ENCODE assay signal across 17 cellular contexts in genomic region chr3:12188681-12189287, GRCh38. TPM values are rescaled to one million over a fixed set of nuclear protein-coding genes. Genes with fewer than 3 reads are reported as not detected.
A peak's percentile ranks its signal among the peaks of the same experiment; 100 is the strongest.
DNase-seq lines count a peak whose midpoint lies in the region; FAIRE-seq and TF ChIP-seq lines count a peak whose summit lies in the region.
"Had no signal": no experiment of that assay in that cellular context is flagged by ENCODE, and none has a peak within 500 bp of the region (broad histone marks: within the 10 kb centered on the region; RNA-seq: fewer than 3 reads in every experiment).

No MANE protein-coding gene starts in this region.

- peaks cover 6% of the 10 kb centered on the region for H3K27me3 Mint-ChIP-seq in activated T-cell treated with anti-CD3 and anti-CD28 coated beads, Interleukin-2, amount 50 U/mL, for 24 hours
- H3K27me3 Mint-ChIP-seq: progenitor cell of endocrine pancreas had no signal

- H3K36me3 ChIP-seq in bronchial epithelial cell (ENCODE audit: control insufficient read depth, insufficient read depth, low read length) (no peaks in the 10 kb centered on the region), muscle layer of duodenum (ENCODE audit: control insufficient read depth in 1 of 2, insufficient read depth in 2 of 2, low read length in 2 of 2) (no peaks in the 10 kb centered on the region), vagina (no peaks in the 10 kb centered on the region)

- peak overlapping the region; percentile 96 for H3K27ac Mint-ChIP-seq in activated T-cell treated with anti-CD3 and anti-CD28 coated beads, Interleukin-2, amount 50 U/mL, for 24 hours
- H3K27ac Mint-ChIP-seq: progenitor cell of endocrine pancreas had no signal

- H3K4me3 Mint-ChIP-seq in activated T-cell treated with anti-CD3 and anti-CD28 coated beads, Interleukin-2, amount 50 U/mL, for 24 hours, result no peak overlapping the region

- no peaks in the 10 kb centered on the region for H3K27me3 ChIP-seq in bronchial epithelial cell (ENCODE audit: control insufficient read depth, insufficient read depth, low read length)
- H3K27me3 ChIP-seq in muscle layer of duodenum (ENCODE audit: low read depth, low read length), result no peaks in the 10 kb centered on the region
- H3K27me3 ChIP-seq in vagina, result no peaks in the 10 kb centered on the region
- H3K27me3 ChIP-seq: body of pancreas had no signal

- H3K4me1 ChIP-seq in muscle layer of duodenum (ENCODE audit: control insufficient read depth in 1 of 2, insufficient read depth in 2 of 2, low read length in 2 of 2), result peaks cover 0 to 15% of the 10 kb centered on the region in 2 donors
- H3K4me1 ChIP-seq in vagina, result peaks cover 40% of the 10 kb centered on the region
- H3K4me1 ChIP-seq: body of pancreas had no signal

- TF ChIP-seq POLR2A in vagina (IDR thresholded peaks at IDR 0.05), result no peak

- H3K9me3 Mint-ChIP-seq in activated T-cell treated with anti-CD3 and anti-CD28 coated beads, Interleukin-2, amount 50 U/mL, for 24 hours, result no peaks in the 10 kb centered on the region
- H3K9me3 Mint-ChIP-seq: T-helper 2 cell treated with Interferon-gamma antibody and Interleukin-4, amounts not matched to agents 5 μg/mL and 100 μg/mL, for 36 hours had no signal

- no peak for DNase-seq in activated T-cell treated with anti-CD3 and anti-CD28 coated beads, Interleukin-2, amount 50 U/mL, for 24 hours
- no peak for DNase-seq in activated T-cell treated with anti-CD3 and anti-CD28 coated beads, Interleukin-2, amount 50 U/mL, for 1 hour
- DNase-seq in bronchial epithelial cell (ENCODE audit: low read depth) (peak; percentile 59), vagina (ENCODE audit: extremely low spot score in 2 of 2) (peak; percentile 77 to 80), hepatic stellate cell (ENCODE audit: low spot score) (no peak), GM10266 (ENCODE audit: extremely low spot score) (no peak)
- DNase-seq in stimulated activated CD4-positive, alpha-beta T cell treated with anti-CD3 and anti-CD28 coated beads, Interleukin-1b, Interleukin-23, amount 100 ng/mL, for 48 hours, result no peak
- DNase-seq: activated effector memory CD4-positive, alpha-beta T cell treated with anti-CD3 and anti-CD28 coated beads, Interleukin-2, amount 50 U/mL, for 16 hours; effector CD4-positive, alpha-beta T cell; islet precursor cell; mucosa of descending colon; NCI-H2081 treated with DMSO at 0.1 percent for 48 hours; NCI-H774 had no signal

- H3K4me1 Mint-ChIP-seq in activated T-cell treated with anti-CD3 and anti-CD28 coated beads, Interleukin-2, amount 50 U/mL, for 24 hours (ENCODE audit: low read depth), result peaks cover 76% of the 10 kb centered on the region

- H3K4me3 ChIP-seq in bronchial epithelial cell (ENCODE audit: low read depth, low read length), result no peak overlapping the region
- no peak overlapping the region for H3K4me3 ChIP-seq in muscle layer of duodenum (ENCODE audit: low read depth in 1 of 2, low read length in 2 of 2)
- H3K4me3 ChIP-seq in vagina, result no peak overlapping the region
- H3K4me3 ChIP-seq: body of pancreas, mucosa of descending colon had no signal

- intact Hi-C loops in vagina (cut with DNase I), result no loop called here

- TF ChIP-seq CTCF in bronchial epithelial cell (IDR thresholded peaks at IDR 0.05; ENCODE audit: insufficient read depth, low read length, severe bottlenecking) (no peak), vagina (IDR thresholded peaks at IDR 0.05) (no peak), GM10266 (IDR thresholded peaks at IDR 0.05; ENCODE audit: control insufficient read depth, insufficient read depth, low read depth, missing control alignments) (no peak)

- peak overlapping the region; percentile 62 for H3K27ac ChIP-seq in muscle layer of duodenum (ENCODE audit: low read length)
- H3K27ac ChIP-seq in vagina, result peak overlapping the region; percentile 67

- H3K9me3 ChIP-seq in muscle layer of duodenum (ENCODE audit: control insufficient read depth in 1 of 2, low read length in 2 of 2), result no peaks in the 10 kb centered on the region
- H3K9me3 ChIP-seq in vagina, result no peaks in the 10 kb centered on the region
- H3K9me3 ChIP-seq: body of pancreas, mucosa of descending colon had no signal

- no peaks in the 10 kb centered on the region for H3K36me3 Mint-ChIP-seq in activated T-cell treated with anti-CD3 and anti-CD28 coated beads, Interleukin-2, amount 50 U/mL, for 24 hours (ENCODE audit: low read depth)

- FAIRE-seq in bronchial epithelial cell (lab: Jason Lieb, UNC), result no peak

RNA-seq across cellular contexts. Expression of gene TIMP4, which starts 30.1 kb away (rescaled TPM):
- total RNA-seq in bronchial epithelial cell (1.1 and 2.6 TPM in 2 replicates), vagina (35.1 TPM)
- total RNA-seq: progenitor cell of endocrine pancreas had no signal

Comparison
In these comparisons a context has a peak if more than half of its experiments do, and no peak if none do; other contexts are left out.
1. DNase-seq: peak in bronchial epithelial cell (single experiment) and vagina (2 of 2); none in activated T-cell treated with anti-CD3 and anti-CD28 coated beads, Interleukin-2, amount 50 U/mL, for 24 hours (single experiment), activated T-cell treated with anti-CD3 and anti-CD28 coated beads, Interleukin-2, amount 50 U/mL, for 1 hour (single experiment), hepatic stellate cell (single experiment), stimulated activated CD4-positive, alpha-beta T cell treated with anti-CD3 and anti-CD28 coated beads, Interleukin-1b, Interleukin-23, amount 100 ng/mL, for 48 hours (single experiment) and GM10266 (single experiment).
2. RNA of gene TIMP4, which starts 30.1 kb away (total RNA-seq): 35.1 TPM in vagina (single experiment); 1.1 to 2.6 TPM in bronchial epithelial cell; every median in the first group is over 10 times any median in the second.